Comparison of ENCODE assay signal across 29 cellular contexts in the genomic region with DNA sequence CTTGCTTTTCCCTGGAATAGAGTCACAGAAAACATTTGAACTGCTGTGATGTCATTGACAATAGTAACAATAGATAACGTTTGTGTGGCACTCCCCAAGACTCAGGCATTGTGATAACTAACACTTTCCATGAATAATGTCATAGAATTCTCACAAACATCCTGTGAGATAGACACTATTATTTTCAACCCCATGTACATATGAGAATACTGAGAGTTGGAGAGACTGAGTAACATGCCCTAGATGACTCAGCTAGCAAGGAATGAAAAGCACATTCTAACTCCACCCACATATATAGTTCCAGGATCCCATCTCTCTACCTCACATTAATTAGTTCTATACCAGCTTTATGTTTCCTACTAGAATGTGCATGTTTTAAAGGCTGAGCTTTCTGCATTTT.
DNase-seq lines count a peak whose midpoint lies in the region; ATAC-seq, FAIRE-seq and TF ChIP-seq lines count a peak whose summit lies in the region.
"Had no signal": no experiment of that assay in that cellular context is flagged by ENCODE, and none has a peak within 500 bp of the region (broad histone marks: within the 10 kb centered on the region; RNA-seq: fewer than 3 reads in every experiment).

No MANE protein-coding gene starts in this region.

- in situ Hi-C loops in Caki2 (cut with HindIII; ENCODE audit: low pct_unique_long_range_greater_than_20kb, low sequenced_read_pairs): no loop called here

- no peak for ATAC-seq in GM21576 (IDR thresholded peaks at IDR 0.05; ENCODE audit: unreplicated experiment)
- ATAC-seq in GM21447 (IDR thresholded peaks at IDR 0.05; ENCODE audit: unreplicated experiment): no peak
- ATAC-seq: body of pancreas, left lung had no signal

- peak; percentile 9 for DNase-seq in Caki2 (ENCODE audit: low read depth)
- DNase-seq in H54 (ENCODE audit: insufficient read length, low spot score): no peak
- peak; percentile 11 for DNase-seq in astrocyte of the hippocampus (ENCODE audit: low read depth, low spot score)
- DNase-seq in kidney glomerular epithelial cell (lab: John Stamatoyannopoulos, UW): peak; percentile 12
- no peak for DNase-seq in hepatic stellate cell (ENCODE audit: low spot score)
- no peak for DNase-seq in hypothalamus (lab: John Stamatoyannopoulos, UW)
- DNase-seq: activated CD4-positive, alpha-beta T cell treated with anti-CD3 and anti-CD28 coated beads, Interleukin-2, amount 50 U/mL, for 1 hour; activated gamma-delta T cell treated with Interleukin-2 at 50 U/mL for 16 hours; activated T-cell treated with anti-CD3 and anti-CD28 coated beads, Interleukin-2, amount 50 U/mL, for 24 hours; body of pancreas; CD4-positive, alpha-beta memory T cell; cerebellar nuclear complex; DMS 273 treated with DMSO at 0.1 percent for 48 hours; immature natural killer cell; IMR-90; left lung; mesendoderm; NCI-H146; NCI-H226; NCI-H69; PC-9; SIG-M5; stimulated activated CD4-positive, alpha-beta T cell treated with anti-CD3 and anti-CD28 coated beads, Interleukin-1b, Interleukin-23, amount 100 ng/mL, for 48 hours; T1000; tibial artery had no signal

- peak; percentile 74 for FAIRE-seq in H54 (lab: Jason Lieb, UNC)
- FAIRE-seq: endothelial cell of umbilical vein, G401.6 had no signal

- TF ChIP-seq POLR2A in H54 (IDR thresholded peaks at IDR 0.05; ENCODE audit: low read depth, low read length): no peak

Comparison
In these comparisons a context has a peak if more than half of its experiments do, and no peak if none do; other contexts are left out.
1. DNase-seq: peak in Caki2 (single experiment), astrocyte of the hippocampus (single experiment) and kidney glomerular epithelial cell (single experiment); none in H54 (single experiment), hepatic stellate cell (single experiment) and hypothalamus (0 of 51).